ENCODE assay signal across 22 cellular contexts in genomic region chr9:112734892-112735291, GRCh38.
"Had no signal": no experiment of that assay in that cellular context is flagged by ENCODE, and none has a peak within 500 bp of the region (broad histone marks: within the 10 kb centered on the region; RNA-seq: fewer than 3 reads in every experiment).

No MANE protein-coding gene starts in this region.

- H3K27ac ChIP-seq: SJSA1, SK-N-MC had no signal

- H3K4me3 ChIP-seq: MG63, SJSA1, SK-N-MC had no signal

- DNase-seq: Karpas-422, KG1, MG63, NCI-H1092, NCI-H1105 treated with DMSO at 0.1 percent for 48 hours, NCI-H1417 treated with DMSO at 0.1 percent for 48 hours, NCI-H146, NCI-H187, NCI-H2029, NCI-H2081 treated with DMSO at 0.1 percent for 48 hours, NCI-H2171, NCI-H345, NCI-H446 treated with DMSO at 0.1 percent for 48 hours, NCI-H510A treated with DMSO at 0.1 percent for 48 hours, NCI-H526, NCI-H82, Right ventricle myocardium superior, RPMI8226, SIG-M5 had no signal

- H3K27me3 ChIP-seq: MG63 had no signal

- H3K9me3 ChIP-seq: MG63, SJSA1 had no signal

- H3K36me3 ChIP-seq: MG63, SJSA1 had no signal

- H3K4me1 ChIP-seq: SJSA1 had no signal

- FAIRE-seq: RCC 7860 had no signal
